ENCODE assay signal across 1 cellular context in genomic region chr1:229689915-229690314, GRCh38.
TF ChIP-seq lines count a peak whose summit lies in the region.

No MANE protein-coding gene starts in this region.

TF ChIP-seq in K562, 482 proteins besides CTCF, POLR2A, EP300 and RAD21 (continued from another document):
- no peak for TF ChIP-seq ZBTB5 (IDR thresholded peaks at IDR 0.05)
- no peak for TF ChIP-seq ZNF707 (CRISPR knock-in tag; conservative IDR thresholded peaks at IDR 0.05)
- TF ChIP-seq HLTF (IDR thresholded peaks at IDR 0.05) = no peak
- TF ChIP-seq VEZF1 (CRISPR knock-in tag; IDR thresholded peaks at IDR 0.05) = no peak
- no peak for TF ChIP-seq HDAC2 (IDR thresholded peaks at IDR 0.05)
- TF ChIP-seq ZNF347 (CRISPR knock-in tag; IDR thresholded peaks at IDR 0.05; ENCODE audit: low read depth) = no peak
- no peak for TF ChIP-seq ZNF551 (CRISPR knock-in tag; IDR thresholded peaks at IDR 0.05)
- no peak for TF ChIP-seq MTA3 (IDR thresholded peaks at IDR 0.05; ENCODE audit: borderline replicate concordance)
